ENCODE assay signal across 8 cellular contexts in genomic region chr12:24960222-24960855, GRCh38. TPM values are rescaled to one million over a fixed set of nuclear protein-coding genes. Genes with fewer than 3 reads are reported as not detected.
DNase-seq lines count a peak whose midpoint lies in the region; ATAC-seq, FAIRE-seq and TF ChIP-seq lines count a peak whose summit lies in the region.

No MANE protein-coding gene starts in this region.

- WGBS in HepG2 (ENCODE audit: low lambda C conversion rate) = 6% methylated on average over 2 of the region's 2 CpGs

- ATAC-seq in GM18502 (IDR thresholded peaks at IDR 0.05; ENCODE audit: poor library complexity, unreplicated experiment) (peak; percentile 87), HG02973 (IDR thresholded peaks at IDR 0.05; ENCODE audit: unreplicated experiment) (peak; percentile 66), HepG2 (peak; percentile 98)

- CTCF ChIA-PET in AG04450 (lab: Charles Lee) = interaction anchor here (0.6 to 1.6 kb wide), 4 partner anchors 8 to 1019 kb away, joined by 3 to 7 read pairs (median 4); no protein-coding TSS in a partner anchor
- CTCF ChIA-PET in HepG2 (lab: Yijun Ruan, JAX; ENCODE audit: low intra/inter-chr PET ratio, low total read pairs) = interaction anchor here (1.3 kb wide), 1 partner anchor 170 kb away, joined by 9 read pairs; no protein-coding TSS in a partner anchor

- no peak overlapping the region for H3K4me2 ChIP-seq in HepG2 (ENCODE audit: low read depth, low read length)

- H4K20me1 ChIP-seq in HepG2 (ENCODE audit: insufficient read depth, low read length) = no peaks in the 10 kb centered on the region

- no peak for TF ChIP-seq RAD21 in HepG2 (CRISPR knock-in tag; IDR thresholded peaks at IDR 0.05)

- H3K79me2 ChIP-seq in HepG2 (ENCODE audit: insufficient read depth, low read length) = no peaks in the 10 kb centered on the region

- H2AFZ ChIP-seq in HepG2 (ENCODE audit: low read length) = no peak overlapping the region

- H3K4me3 ChIP-seq in AG04450 (ENCODE audit: low read depth, low read length) = no peak overlapping the region
- H3K4me3 ChIP-seq in HepG2 (replicated peaks in 1 of 3; ENCODE audit: insufficient read depth in 1 of 3, low read depth in 2 of 3, low read length in 3 of 3) = no peak overlapping the region

- FAIRE-seq in HepG2 (lab: Jason Lieb, UNC) (peak; percentile 47), urothelium cell line (lab: Jason Lieb, UNC) (peak; percentile 79)

- H3K27me3 ChIP-seq in AG04450 (ENCODE audit: control insufficient read depth, insufficient read depth, low read length) (no peaks in the 10 kb centered on the region), HepG2 (ENCODE audit: control insufficient read depth in 1 of 2, insufficient read depth in 2 of 2, low read length in 2 of 2) (no peaks in the 10 kb centered on the region; a peak in 1 of 5 replicates)

- DNase-seq in AG04450 (ENCODE audit: low read depth, low spot score) (no peak), NOMO-1 (lab: John Stamatoyannopoulos, UW; ENCODE audit: unreplicated experiment in 2 of 2) (peak; percentile 13 to 36), amniotic stem cell (lab: John Stamatoyannopoulos, UW) (peak; percentile 70), HepG2 (ENCODE audit: low spot score) (peak; percentile 36), urothelium cell line (ENCODE audit: low spot score) (peak; percentile 58), mucosa of gallbladder (ENCODE audit: low spot score) (no peak)

- TF ChIP-seq EP300 in HepG2 (IDR thresholded peaks at IDR 0.05; ENCODE audit: low read depth in 2 of 2, low read length in 2 of 2) = no peak
- TF ChIP-seq EP300 in HepG2 (CRISPR knock-in tag; IDR thresholded peaks at IDR 0.05; ENCODE audit: borderline replicate concordance) = no peak

- H3K9me3 ChIP-seq in AG04450 (ENCODE audit: control insufficient read depth, insufficient read depth, low read length) (peaks cover 2% of the 10 kb centered on the region; the same call in 1 of the 2 replicates), HepG2 (ENCODE audit: low read length) (no peaks in the 10 kb centered on the region)

- no peak overlapping the region for H3K9ac ChIP-seq in HepG2 (ENCODE audit: insufficient read depth, low read depth, low read length)

- POLR2A ChIA-PET in AG04450 (lab: Yijun Ruan, JAX) (no interaction called here), HepG2 (lab: Yijun Ruan, JAX) (no interaction called here)

- no peaks in the 10 kb centered on the region for H3K4me1 ChIP-seq in HepG2 (ENCODE audit: insufficient read depth, low read length)

- H3K27ac ChIP-seq in AG04450 (ENCODE audit: low read depth, low read length) (no peak overlapping the region), HepG2 (ENCODE audit: extremely low read length, insufficient read depth, low read length) (no peak overlapping the region)

- in situ Hi-C loops in HepG2 (cut with HindIII; ENCODE audit: extremely low pct_ligation_motif_present, low pct_unique_long_range_greater_than_20kb) = no loop called here

- TF ChIP-seq CTCF in AG04450 (IDR thresholded peaks at IDR 0.05; ENCODE audit: low read depth, low read length) = peak; percentile 89
- TF ChIP-seq CTCF in HepG2 (CRISPR knock-in tag; IDR thresholded peaks at IDR 0.05) = peak; percentile 79

- H3K36me3 ChIP-seq in HepG2 (replicated peaks in 1 of 2; ENCODE audit: control insufficient read depth in 1 of 2, insufficient read depth in 2 of 2, low read length in 2 of 2) = no peaks in the 10 kb centered on the region

- BruUV-seq in HepG2 (replicated peaks; lab: Mats Ljungman, UMichigan) = no TSS peak

- intact Hi-C loops in HepG2 (cut with micrococcal nuclease; ENCODE audit: unreplicated experiment) = no loop called here

- TF ChIP-seq POLR2A in HepG2 (IDR thresholded peaks at IDR 0.05; ENCODE audit: insufficient read depth in 1 of 2, low read depth in 2 of 2, low read length in 2 of 2) = no peak

TF ChIP-seq in HepG2, 621 proteins besides CTCF, POLR2A, EP300 and RAD21:
- 0 out of 2 replicates have a peak, but pooled peaks have one; percentile 23 for TF ChIP-seq ZNF644 (CRISPR knock-in tag; IDR thresholded peaks at IDR 0.05; ENCODE audit: low read depth)
- TF ChIP-seq ZBTB38 (CRISPR knock-in tag; IDR thresholded peaks at IDR 0.05) = no peak
- TF ChIP-seq MAFF (IDR thresholded peaks at IDR 0.05; ENCODE audit: low read depth, low read length) = peak; percentile 96
- no peak for TF ChIP-seq ZFX (CRISPR knock-in tag; IDR thresholded peaks at IDR 0.05; ENCODE audit: low read depth)
- TF ChIP-seq MAFK (conservative IDR thresholded peaks at IDR 0.05 in 1 of 2, IDR thresholded peaks at IDR 0.05 in 1 of 2; ENCODE audit: low read length in 2 of 2) = peak; percentile 96 to 98
- peak; percentile 89 for TF ChIP-seq FOSL2 (CRISPR knock-in tag; IDR thresholded peaks at IDR 0.05)
- peak; percentile 69 for TF ChIP-seq SMC3 (IDR thresholded peaks at IDR 0.05; ENCODE audit: low read length)
- TF ChIP-seq GLMP (CRISPR knock-in tag; IDR thresholded peaks at IDR 0.05; ENCODE audit: borderline replicate concordance) = no peak
- TF ChIP-seq RFX1 (IDR thresholded peaks at IDR 0.05) = no peak
- TF ChIP-seq HMGXB4 (CRISPR knock-in tag; IDR thresholded peaks at IDR 0.05; ENCODE audit: borderline replicate concordance in 1 of 2, low read depth in 1 of 2) = 0 out of 4 replicates have a peak, but pooled peaks of 1 of the 2 experiments have one; percentile 21
- peak; percentile 60; the same call in 1 of the 2 replicates for TF ChIP-seq ZNF563 (CRISPR knock-in tag; IDR thresholded peaks at IDR 0.05)
- TF ChIP-seq KDM4B (CRISPR knock-in tag; IDR thresholded peaks at IDR 0.05) = no peak
- no peak for TF ChIP-seq ZNF510 (CRISPR knock-in tag; IDR thresholded peaks at IDR 0.05; ENCODE audit: low read depth)
- peak; percentile 19 for TF ChIP-seq TEAD3 (CRISPR knock-in tag; optimal IDR thresholded peaks at IDR 0.05; ENCODE audit: borderline replicate concordance)
- no peak for TF ChIP-seq MLX (CRISPR knock-in tag; IDR thresholded peaks at IDR 0.05)
- peak; percentile 63; the same call in 1 of the 2 replicates for TF ChIP-seq MAFG (CRISPR knock-in tag; IDR thresholded peaks at IDR 0.05)
- TF ChIP-seq XRCC5 (optimal IDR thresholded peaks at IDR 0.05; ENCODE audit: low read length) = peak; percentile 50
- peak; percentile 73 for TF ChIP-seq STAG1 (CRISPR knock-in tag; IDR thresholded peaks at IDR 0.05)
TF ChIP-seq in HepG2: peak in this region for 11.

RNA-seq across cellular contexts. Expression of gene BCAT1, which starts 11.4 kb away (rescaled TPM):
- polyA plus RNA-seq in AG04450 (2011; rRNA removed) = 61.1 and 62.8 TPM in 2 replicates
- polyA minus RNA-seq in AG04450 (2011; rRNA and poly(A)+ RNA removed) = 116 and 172 TPM in 2 replicates
- total RNA-seq in HepG2 (2016; rRNA removed; fragmentation: Illumina TruSeq; extraction: Trizol) = 75.5 and 142 TPM in 2 replicates
- 5.6 and 7.0 TPM in 2 replicates for total RNA-seq in HepG2 (2016; cell fraction: cytosol; rRNA removed; fragmentation: Illumina TruSeq; extraction: Trizol; ENCODE audit: low read depth)
- 72.9 and 129 TPM in 2 replicates for total RNA-seq in HepG2 (2016; cell fraction: insoluble cytoplasmic fraction; rRNA removed; fragmentation: Illumina TruSeq; extraction: Trizol)
- total RNA-seq in HepG2 (2016; cell fraction: membrane; rRNA removed; fragmentation: Illumina TruSeq; extraction: Trizol) = 13.3 and 15.4 TPM in 2 replicates
- 33.0 and 33.1 TPM in 2 replicates for total RNA-seq in HepG2 (2016; cell fraction: nucleus; rRNA removed; fragmentation: Illumina TruSeq; extraction: Trizol)
- polyA plus RNA-seq in HepG2 (2011; rRNA removed) = 7.8 and 8.0 TPM in 2 replicates
- polyA plus RNA-seq in HepG2 (2011; cell fraction: cytosol; rRNA removed) = 3.9 and 5.8 TPM in 2 replicates
- 5.0 and 7.8 TPM in 2 replicates for polyA plus RNA-seq in HepG2 (2011; cell fraction: nucleus; rRNA removed)
- polyA plus RNA-seq in HepG2 (2012) = 20.1 and 29.8 TPM in 2 replicates
- polyA plus RNA-seq in HepG2 (2016; cell fraction: cytosol; fragmentation: Illumina TruSeq; extraction: Trizol; ENCODE audit: low read depth) = 2.8 and 5.4 TPM in 2 replicates
- polyA plus RNA-seq in HepG2 (2016; cell fraction: insoluble cytoplasmic fraction; fragmentation: Illumina TruSeq; extraction: Trizol; ENCODE audit: low read depth) = 42.2 and 43.3 TPM in 2 replicates
- polyA plus RNA-seq in HepG2 (2016; cell fraction: membrane; fragmentation: Illumina TruSeq; extraction: Trizol; ENCODE audit: low read depth) = 6.0 and 6.1 TPM in 2 replicates
- polyA plus RNA-seq in HepG2 (2016; cell fraction: nucleus; fragmentation: Illumina TruSeq; extraction: Trizol; ENCODE audit: insufficient read depth, low read depth) = 16.8 and 16.9 TPM in 2 replicates
- polyA minus RNA-seq in HepG2 (2011; rRNA and poly(A)+ RNA removed; ENCODE audit: low replicate concordance) = 0.49 and 19.4 TPM in 2 replicates
- 29.5 and 39.7 TPM in 2 replicates for polyA minus RNA-seq in HepG2 (2011; cell fraction: cytosol; rRNA and poly(A)+ RNA removed)
- polyA minus RNA-seq in HepG2 (2011; cell fraction: nucleus; rRNA and poly(A)+ RNA removed) = 30.2 and 33.6 TPM in 2 replicates
- 18.3 TPM for total RNA-seq in mucosa of gallbladder

Comparison
In these comparisons a context has a peak if more than half of its experiments do, and no peak if none do; other contexts are left out.
1. DNase-seq: peak in NOMO-1 (2 of 2), amniotic stem cell (single experiment), HepG2 (single experiment) and urothelium cell line (single experiment); none in AG04450 (single experiment) and mucosa of gallbladder (single experiment).
2. Peak in every context shown above with its lines, with median percentiles within 50 percentile points of each other: ATAC-seq.